ENCODE assay signal across 26 cellular contexts in the genomic region with DNA sequence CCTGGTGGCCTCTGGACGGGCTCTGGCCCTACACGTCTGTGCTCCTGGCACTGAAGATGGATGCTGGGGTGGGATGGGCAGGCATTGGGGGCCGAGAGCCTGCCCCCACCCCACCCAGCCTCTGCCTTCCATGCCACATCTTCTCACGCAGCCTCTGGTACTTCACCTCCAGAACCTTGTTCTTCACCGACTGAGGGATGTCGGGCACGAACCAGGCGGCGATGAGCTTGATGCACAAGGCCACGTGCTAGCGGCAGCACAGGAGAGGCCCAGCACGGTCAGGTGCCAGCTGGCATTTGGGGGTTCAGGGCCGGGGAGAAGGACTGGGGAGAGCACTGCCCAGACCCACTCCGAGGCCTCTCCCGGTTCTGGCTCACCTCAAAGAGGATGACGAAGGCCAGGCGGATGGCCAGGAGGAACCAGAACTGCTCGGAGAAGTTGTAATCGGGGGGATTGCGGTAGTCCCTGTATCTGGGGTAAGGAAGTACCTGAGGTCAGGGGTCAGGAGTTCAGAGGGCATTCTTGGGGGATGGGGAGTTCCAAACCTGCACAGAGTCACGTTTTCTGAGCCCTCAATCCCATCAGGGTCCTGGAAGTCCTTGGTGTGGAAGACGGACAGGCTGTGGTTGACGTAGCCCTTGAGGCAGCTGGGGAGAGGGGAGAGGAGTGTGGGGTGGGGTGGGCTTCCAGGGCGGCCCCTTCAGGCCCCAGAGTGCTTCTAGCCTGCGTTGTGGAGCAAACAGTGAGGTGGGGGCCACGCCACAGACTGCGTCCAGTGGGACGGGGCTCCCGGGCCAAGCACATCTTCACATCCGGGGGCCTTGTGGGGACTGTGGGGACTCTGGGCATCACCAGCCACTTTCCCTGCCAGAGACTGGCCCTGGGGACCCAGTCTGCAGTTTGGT. TPM values are rescaled to one million over a fixed set of nuclear protein-coding genes. Genes with fewer than 3 reads are reported as not detected.
DNase-seq lines count a peak whose midpoint lies in the region; ATAC-seq and TF ChIP-seq lines count a peak whose summit lies in the region.
"Had no signal": no experiment of that assay in that cellular context is flagged by ENCODE, and none has a peak within 500 bp of the region (broad histone marks: within the 10 kb centered on the region; RNA-seq: fewer than 3 reads in every experiment).

No MANE protein-coding gene starts in this region.

- no peaks in the 10 kb centered on the region for H3K36me3 ChIP-seq in right atrium auricular region
- no peaks in the 10 kb centered on the region for H3K36me3 ChIP-seq in naive thymus-derived CD4-positive, alpha-beta T cell (ENCODE audit: control insufficient read depth in 2 of 3, insufficient read depth in 3 of 3, low read length in 3 of 3)
- H3K36me3 ChIP-seq: breast epithelium, esophagus squamous epithelium, gastrocnemius medialis, ovary, suprapubic skin had no signal

- H3K27ac ChIP-seq in right atrium auricular region = no peak overlapping the region
- H3K27ac ChIP-seq in naive thymus-derived CD4-positive, alpha-beta T cell (ENCODE audit: low read depth, low read length) = no peak overlapping the region
- H3K27ac ChIP-seq: coronary artery, gastrocnemius medialis, ovary, suprapubic skin had no signal

- DNase-seq in left cardiac atrium (peak; percentile 16), right atrium auricular region (ENCODE audit: low spot score) (no peak), type B pancreatic cell (ENCODE audit: extremely low spot score, unreplicated experiment) (no peak), NCI-H526 treated with DMSO at 0.1 percent for 48 hours (lab: John Stamatoyannopoulos, UW) (no peak), GM19238 (ENCODE audit: insufficient read length, low spot score) (no peak)
- DNase-seq in activated CD8-positive, alpha-beta T cell treated with anti-CD3 and anti-CD28 coated beads for 36 hours = peak; percentile 3
- DNase-seq in naive thymus-derived CD4-positive, alpha-beta T cell = peak in 2 of 9 donors; percentile 7 to 9
- DNase-seq: activated CD4-positive, CD25-positive, alpha-beta regulatory T cell treated with anti-CD3 and anti-CD28 coated beads, Interleukin-2, amount 50 U/mL, for 72 hours; amniotic stem cell; endodermal cell; esophagus squamous epithelium; gastrocnemius medialis; GF-D8; HFFc6; islet precursor cell; Kasumi-1; mammary epithelial cell; NCI-H1694 treated with DMSO at 0.1 percent for 48 hours; ovary; SK-N-SH; T1000 had no signal

- ATAC-seq in left cardiac atrium = no peak
- ATAC-seq in activated CD8-positive, alpha-beta T cell treated with anti-CD3 and anti-CD28 coated beads for 36 hours = no peak
- no peak for ATAC-seq in naive thymus-derived CD4-positive, alpha-beta T cell
- no peak for ATAC-seq in HG03342 (IDR thresholded peaks at IDR 0.05; ENCODE audit: unreplicated experiment)
- ATAC-seq: gastrocnemius medialis had no signal

- intact Hi-C loops in left cardiac atrium (cut with DNase I) = no loop called here
- intact Hi-C loops in activated CD8-positive, alpha-beta T cell treated with anti-CD3 and anti-CD28 coated beads for 36 hours (cut with micrococcal nuclease) = no loop called here
- intact Hi-C loops in naive thymus-derived CD4-positive, alpha-beta T cell (cut with micrococcal nuclease) = loop anchor here (5.0 to 10.0 kb wide), 4 partner anchors 106 to 376 kb away; partner anchors contain the start of genes CEND1 (in 1 of the 2), DEAF1 (in 1 of the 2), IFITM1 (in 1 of the 2) and IFITM2 (in 1 of the 2)

- H3K4me3 ChIP-seq in right atrium auricular region = no peak overlapping the region
- no peak overlapping the region for H3K4me3 ChIP-seq in naive thymus-derived CD4-positive, alpha-beta T cell (ENCODE audit: low read length)
- H3K4me3 ChIP-seq: coronary artery, ovary had no signal

- CTCF ChIA-PET in activated CD8-positive, alpha-beta T cell treated with anti-CD3 and anti-CD28 coated beads for 36 hours (lab: Charles Lee) = no interaction called here
- CTCF ChIA-PET in naive thymus-derived CD4-positive, alpha-beta T cell (lab: Charles Lee) = no interaction called here

- no peaks in the 10 kb centered on the region for H3K36me3 Mint-ChIP-seq in activated CD8-positive, alpha-beta T cell treated with anti-CD3 and anti-CD28 coated beads for 36 hours (ENCODE audit: low read depth)
- H3K36me3 Mint-ChIP-seq in naive thymus-derived CD4-positive, alpha-beta T cell = peaks cover 0 to 7% (median 0%) of the 10 kb centered on the region in 5 donors
- H3K36me3 Mint-ChIP-seq in type B pancreatic cell = no peaks in the 10 kb centered on the region

- no peaks in the 10 kb centered on the region for H3K27me3 Mint-ChIP-seq in activated CD8-positive, alpha-beta T cell treated with anti-CD3 and anti-CD28 coated beads for 36 hours
- no peaks in the 10 kb centered on the region for H3K27me3 Mint-ChIP-seq in naive thymus-derived CD4-positive, alpha-beta T cell
- peaks cover 35% of the 10 kb centered on the region for H3K27me3 Mint-ChIP-seq in type B pancreatic cell

- peaks cover 0 to 3% of the 10 kb centered on the region in 2 donors for H3K27me3 ChIP-seq in right atrium auricular region
- no peaks in the 10 kb centered on the region for H3K27me3 ChIP-seq in naive thymus-derived CD4-positive, alpha-beta T cell (ENCODE audit: control insufficient read depth in 2 of 2, insufficient read depth in 2 of 2, low read length in 2 of 2)
- H3K27me3 ChIP-seq: ovary had no signal

- TF ChIP-seq CTCF in right atrium auricular region (IDR thresholded peaks at IDR 0.05) = no peak
- no peak for TF ChIP-seq CTCF in activated CD8-positive, alpha-beta T cell treated with anti-CD3 and anti-CD28 coated beads for 36 hours (IDR thresholded peaks at IDR 0.05)
- no peak for TF ChIP-seq CTCF in type B pancreatic cell (conservative IDR thresholded peaks at IDR 0.05)

- no peaks in the 10 kb centered on the region for H3K9me3 Mint-ChIP-seq in activated CD8-positive, alpha-beta T cell treated with anti-CD3 and anti-CD28 coated beads for 36 hours
- H3K9me3 Mint-ChIP-seq in naive thymus-derived CD4-positive, alpha-beta T cell = peaks cover 0 to 2% (median 0%) of the 10 kb centered on the region in 11 donors
- no peaks in the 10 kb centered on the region for H3K9me3 Mint-ChIP-seq in type B pancreatic cell
- H3K9me3 Mint-ChIP-seq: endodermal cell, HFFc6 had no signal

- POLR2A ChIA-PET in activated CD8-positive, alpha-beta T cell treated with anti-CD3 and anti-CD28 coated beads for 36 hours (lab: Charles Lee) = interaction anchor here (0.8 kb wide), 1 partner anchor 34 kb away, joined by 3 read pairs; no protein-coding TSS in a partner anchor
- POLR2A ChIA-PET in naive thymus-derived CD4-positive, alpha-beta T cell (lab: Charles Lee) = interaction anchor here (0.7 to 2.6 kb wide), 3 partner anchors 12 to 88 kb away, joined by 3 to 17 read pairs (median 4); partner anchors contain the start of gene RNH1

- H3K4me3 Mint-ChIP-seq in activated CD8-positive, alpha-beta T cell treated with anti-CD3 and anti-CD28 coated beads for 36 hours = no peak overlapping the region
- peak overlapping the region in 3 of 10 donors; percentile 18 to 65 (median 25) for H3K4me3 Mint-ChIP-seq in naive thymus-derived CD4-positive, alpha-beta T cell
- H3K4me3 Mint-ChIP-seq in type B pancreatic cell = peak overlapping the region; percentile 34

- no peaks in the 10 kb centered on the region for H3K9me3 ChIP-seq in right atrium auricular region
- H3K9me3 ChIP-seq in naive thymus-derived CD4-positive, alpha-beta T cell (ENCODE audit: control insufficient read depth in 2 of 3, low read length in 3 of 3) = no peaks in the 10 kb centered on the region
- H3K9me3 ChIP-seq: breast epithelium, esophagus squamous epithelium, gastrocnemius medialis, ovary, SK-N-SH, suprapubic skin had no signal

- no peak overlapping the region for H3K27ac Mint-ChIP-seq in activated CD8-positive, alpha-beta T cell treated with anti-CD3 and anti-CD28 coated beads for 36 hours
- peak overlapping the region; percentile 38 to 71 (median 56) for H3K27ac Mint-ChIP-seq in naive thymus-derived CD4-positive, alpha-beta T cell
- no peak overlapping the region for H3K27ac Mint-ChIP-seq in type B pancreatic cell
- H3K27ac Mint-ChIP-seq: endodermal cell, HFFc6 had no signal

- H3K4me1 ChIP-seq in right atrium auricular region = peaks cover 0 to 27% of the 10 kb centered on the region in 2 donors
- H3K4me1 ChIP-seq in naive thymus-derived CD4-positive, alpha-beta T cell (ENCODE audit: control insufficient read depth in 2 of 2, insufficient read depth in 2 of 2, low read length in 2 of 2) = peaks cover 3 to 13% of the 10 kb centered on the region in 2 donors
- H3K4me1 ChIP-seq: gastrocnemius medialis had no signal

- peaks cover 17% of the 10 kb centered on the region for H3K4me1 Mint-ChIP-seq in activated CD8-positive, alpha-beta T cell treated with anti-CD3 and anti-CD28 coated beads for 36 hours (ENCODE audit: low read depth)
- H3K4me1 Mint-ChIP-seq in naive thymus-derived CD4-positive, alpha-beta T cell = peaks cover 5 to 30% (median 10%) of the 10 kb centered on the region in 7 donors
- peaks cover 8% of the 10 kb centered on the region for H3K4me1 Mint-ChIP-seq in type B pancreatic cell (ENCODE audit: unreplicated experiment)

RNA-seq across cellular contexts. Expression of gene SIGIRR, which starts 3.8 kb away (rescaled TPM):
- total RNA-seq in left cardiac atrium (10 to 100 TPM; 35.4 to 36.7 TPM), right atrium auricular region (10 to 100 TPM; 26.6 to 33.3 TPM), type B pancreatic cell (ENCODE audit: low replicate concordance) (36.2 and 44.0 TPM in 2 replicates)
- 10 to 100 TPM; 33.9 to 35.0 TPM for total RNA-seq in activated CD8-positive, alpha-beta T cell treated with anti-CD3 and anti-CD28 coated beads for 36 hours
- total RNA-seq in naive thymus-derived CD4-positive, alpha-beta T cell = 100 to 1,000 TPM; 210 to 497 (median 392) TPM
- polyA plus RNA-seq in naive thymus-derived CD4-positive, alpha-beta T cell = 100 to 1,000 TPM; 223 to 305 TPM

RNA-seq across cellular contexts. Expression of gene ANO9, which starts 23.2 kb away (rescaled TPM):
- total RNA-seq in left cardiac atrium (1 to 10 TPM in 1 of 2 donors, under 1 TPM in 1; 0.55 to 1.6 TPM), right atrium auricular region (under 1 TPM; 0.11 to 0.75 TPM), type B pancreatic cell (ENCODE audit: low replicate concordance) (25.3 and 66.6 TPM in 2 replicates)
- total RNA-seq in activated CD8-positive, alpha-beta T cell treated with anti-CD3 and anti-CD28 coated beads for 36 hours = 10 to 100 TPM; 28.2 to 29.0 TPM
- 100 to 1,000 TPM in 1 of 5 experiments, 10 to 100 TPM in 4; 85.2 to 107 (median 94.0) TPM for total RNA-seq in naive thymus-derived CD4-positive, alpha-beta T cell
- polyA plus RNA-seq in naive thymus-derived CD4-positive, alpha-beta T cell = 1 to 10 TPM; 9.0 to 9.7 TPM
- total RNA-seq: HFFc6, RPMI7951 had no signal

RNA-seq across cellular contexts. Expression of gene PKP3, which starts 24.6 kb away (rescaled TPM):
- under 1 TPM; 0.52 to 0.68 TPM for total RNA-seq in left cardiac atrium
- total RNA-seq in right atrium auricular region = 1 to 10 TPM in 1 of 2 donors, under 1 TPM in 1; 0.43 to 1.0 TPM
- total RNA-seq in activated CD8-positive, alpha-beta T cell treated with anti-CD3 and anti-CD28 coated beads for 36 hours = under 1 TPM in 1 of 2 experiments, not detected in 1; 0.18 TPM
- not detected for total RNA-seq in naive thymus-derived CD4-positive, alpha-beta T cell
- not detected for polyA plus RNA-seq in naive thymus-derived CD4-positive, alpha-beta T cell
- 51.6 and 156 TPM in 2 replicates for total RNA-seq in type B pancreatic cell (ENCODE audit: low replicate concordance)

RNA-seq across cellular contexts. Expression of gene PTDSS2, which starts 31.5 kb away (rescaled TPM):
- 10 to 100 TPM; 21.5 to 26.5 TPM for total RNA-seq in left cardiac atrium
- 10 to 100 TPM; 26.8 to 32.5 TPM for total RNA-seq in right atrium auricular region
- total RNA-seq in activated CD8-positive, alpha-beta T cell treated with anti-CD3 and anti-CD28 coated beads for 36 hours = 10 to 100 TPM; 17.4 to 18.0 TPM
- 10 to 100 TPM; 19.3 to 27.7 (median 23.4) TPM for total RNA-seq in naive thymus-derived CD4-positive, alpha-beta T cell
- polyA plus RNA-seq in naive thymus-derived CD4-positive, alpha-beta T cell = 1 to 10 TPM; 9.0 to 9.9 TPM
- total RNA-seq in type B pancreatic cell (ENCODE audit: low replicate concordance) = 33.6 and 46.9 TPM in 2 replicates

RNA-seq across cellular contexts. Expression of gene B4GALNT4, which starts 49.3 kb away (rescaled TPM):
- 1 to 10 TPM; 2.1 to 2.4 TPM for total RNA-seq in left cardiac atrium
- total RNA-seq in right atrium auricular region = under 1 TPM in 1 of 2 donors, not detected in 1; 0.39 TPM
- total RNA-seq in activated CD8-positive, alpha-beta T cell treated with anti-CD3 and anti-CD28 coated beads for 36 hours = 1 to 10 TPM; 1.5 to 3.4 TPM
- total RNA-seq in naive thymus-derived CD4-positive, alpha-beta T cell = 10 to 100 TPM in 2 of 5 experiments, 1 to 10 TPM in 3; 1.2 to 11.8 (median 3.5) TPM
- under 1 TPM in 1 of 2 donors, not detected in 1; 0.14 TPM for polyA plus RNA-seq in naive thymus-derived CD4-positive, alpha-beta T cell
- total RNA-seq in type B pancreatic cell (ENCODE audit: low replicate concordance) = 95.0 and 185 TPM in 2 replicates
- total RNA-seq: gastrocnemius medialis, RPMI7951 had no signal

Comparison
In these comparisons a context has a peak if more than half of its experiments do, and no peak if none do; other contexts are left out.
1. DNase-seq: peak in left cardiac atrium (single experiment) and activated CD8-positive, alpha-beta T cell treated with anti-CD3 and anti-CD28 coated beads for 36 hours (single experiment); none in right atrium auricular region (single experiment), type B pancreatic cell (single experiment), NCI-H526 treated with DMSO at 0.1 percent for 48 hours (single experiment) and GM19238 (single experiment).
2. H3K27ac Mint-ChIP-seq: peak in naive thymus-derived CD4-positive, alpha-beta T cell (9 of 9); none in activated CD8-positive, alpha-beta T cell treated with anti-CD3 and anti-CD28 coated beads for 36 hours (single experiment) and type B pancreatic cell (single experiment).
3. RNA of gene ANO9, which starts 23.2 kb away (total RNA-seq): 85.2 to 107 TPM in naive thymus-derived CD4-positive, alpha-beta T cell, 28.2 to 29.0 TPM in activated CD8-positive, alpha-beta T cell treated with anti-CD3 and anti-CD28 coated beads for 36 hours and 25.3 to 66.6 TPM in type B pancreatic cell; 0.55 to 1.6 TPM in left cardiac atrium and 0.11 to 0.75 TPM in right atrium auricular region; every median in the first group is over 10 times any median in the second.
4. RNA of gene PKP3, which starts 24.6 kb away (total RNA-seq): 51.6 to 156 TPM in type B pancreatic cell; 0.43 to 1.0 TPM in right atrium auricular region, 0.52 to 0.68 TPM in left cardiac atrium, 0.18 TPM in activated CD8-positive, alpha-beta T cell treated with anti-CD3 and anti-CD28 coated beads for 36 hours and not detected in naive thymus-derived CD4-positive, alpha-beta T cell; every median in the first group is over 10 times any median in the second.
5. intact Hi-C loops: an anchor here in naive thymus-derived CD4-positive, alpha-beta T cell (5.0 to 10.0 kb wide); none called in left cardiac atrium and activated CD8-positive, alpha-beta T cell treated with anti-CD3 and anti-CD28 coated beads for 36 hours.